ENCODE assay signal across 8 cellular contexts in genomic region chr4:98659106-98659592, GRCh38. TPM values are rescaled to one million over a fixed set of nuclear protein-coding genes. Genes with fewer than 3 reads are reported as not detected.
DNase-seq lines count a peak whose midpoint lies in the region; ATAC-seq and TF ChIP-seq lines count a peak whose summit lies in the region.

No MANE protein-coding gene starts in this region.

- no peak for TF ChIP-seq POLR2A in HCT116 (IDR thresholded peaks at IDR 0.05; ENCODE audit: borderline replicate concordance, extremely low read depth, insufficient read depth, insufficient read length)

- CTCF ChIA-PET in HCT116 (lab: Charles Lee), result interaction anchor here (1.0 to 1.2 kb wide), 2 partner anchors 29 to 152 kb away, joined by 3 read pairs; no protein-coding TSS in a partner anchor

- intact Hi-C loops in HCT116 (cut with micrococcal nuclease), result loop anchor here (5.0 kb wide), 4 partner anchors 152 to 517 kb away; partner anchors contain the start of genes EIF4E and STPG2

- no peak for TF ChIP-seq RAD21 in HCT116 (IDR thresholded peaks at IDR 0.05; ENCODE audit: low read depth)

- ATAC-seq in HCT116 (peak; percentile 6), GM21619 (IDR thresholded peaks at IDR 0.05; ENCODE audit: unreplicated experiment) (no peak), HG02973 (IDR thresholded peaks at IDR 0.05; ENCODE audit: unreplicated experiment) (no peak)

- H3K4me3 ChIP-seq in HCT116 (replicated peaks in 1 of 2; ENCODE audit: low read depth in 1 of 2, low read length in 2 of 2), result peak overlapping the region; percentile 69 to 89
- peak overlapping the region; percentile 46 for H3K4me3 ChIP-seq in SU-DHL-6 (ENCODE audit: insufficient read depth, low read length, poor library complexity, severe bottlenecking)
- peak overlapping the region; percentile 61 to 86 (median 75) for H3K4me3 ChIP-seq in fibroblast of lung (replicated peaks in 1 of 4; ENCODE audit: control extremely low read depth in 1 of 4, insufficient read depth in 1 of 4, low read depth in 3 of 4, low read length in 4 of 4)
- H3K4me3 ChIP-seq in osteoblast (ENCODE audit: insufficient read depth, low read length), result peak overlapping the region; percentile 75

- no peaks in the 10 kb centered on the region for H3K36me3 ChIP-seq in HCT116 (ENCODE audit: control insufficient read depth in 1 of 2, insufficient read depth in 2 of 2, low read length in 2 of 2)
- no peaks in the 10 kb centered on the region for H3K36me3 ChIP-seq in SU-DHL-6 (ENCODE audit: low read length)
- H3K36me3 ChIP-seq in fibroblast of lung (ENCODE audit: control insufficient read depth, insufficient read depth, low read length), result no peaks in the 10 kb centered on the region
- no peaks in the 10 kb centered on the region for H3K36me3 ChIP-seq in osteoblast (ENCODE audit: insufficient read depth, low read length)

- H3K9me3 ChIP-seq in HCT116 (ENCODE audit: control insufficient read depth in 1 of 2, insufficient read depth in 1 of 2, low read depth in 1 of 2, low read length in 2 of 2) (no peaks in the 10 kb centered on the region), SU-DHL-6 (ENCODE audit: insufficient read depth, low read length) (no peaks in the 10 kb centered on the region), fibroblast of lung (ENCODE audit: control insufficient read depth, insufficient read depth, low read depth, low read length) (no peaks in the 10 kb centered on the region), osteoblast (ENCODE audit: low read depth, low read length) (no peaks in the 10 kb centered on the region)

- no peaks in the 10 kb centered on the region for H4K20me1 ChIP-seq in HCT116 (ENCODE audit: insufficient read depth)
- H4K20me1 ChIP-seq in SU-DHL-6 (ENCODE audit: low read depth, low read length), result no peaks in the 10 kb centered on the region
- H4K20me1 ChIP-seq in fibroblast of lung (ENCODE audit: control insufficient read depth, extremely low read depth, insufficient read depth, low read length), result no peaks in the 10 kb centered on the region
- H4K20me1 ChIP-seq in osteoblast (ENCODE audit: insufficient read depth, low read length), result no peaks in the 10 kb centered on the region

- no peaks in the 10 kb centered on the region for H3K9me2 ChIP-seq in HCT116 (ENCODE audit: insufficient read depth)
- no peaks in the 10 kb centered on the region for H3K9me2 ChIP-seq in SU-DHL-6 (replicated peaks; ENCODE audit: insufficient read depth, low read length)

- BruUV-seq in HCT116 (replicated peaks; lab: Mats Ljungman, UMichigan), result TSS peak; percentile 58

- POLR2A ChIA-PET in HCT116 (lab: Charles Lee), result interaction anchor here (1.0 to 1.3 kb wide), 2 partner anchors 11 to 30 kb away, joined by 3 to 4 read pairs; no protein-coding TSS in a partner anchor

- H3F3A ChIP-seq in SU-DHL-6 (ENCODE audit: insufficient read depth), result no peaks in the 10 kb centered on the region

- H3K4me1 ChIP-seq in HCT116 (ENCODE audit: control insufficient read depth in 1 of 2, insufficient read depth in 2 of 2, low read length in 2 of 2) (peaks cover 62 to 80% of the 10 kb centered on the region in 2 experiments), fibroblast of lung (ENCODE audit: control insufficient read depth, extremely low read depth, insufficient read depth, low read length) (peaks cover 16% of the 10 kb centered on the region), osteoblast (ENCODE audit: insufficient read depth, low read length) (peaks cover 41% of the 10 kb centered on the region)

- H2AFZ ChIP-seq in HCT116 (ENCODE audit: low read depth, low read length, poor library complexity, severe bottlenecking) (no peak overlapping the region), SU-DHL-6 (ENCODE audit: low read depth, low read length, severe bottlenecking) (peak overlapping the region; percentile 54), fibroblast of lung (ENCODE audit: low read length) (peak overlapping the region; percentile 73), osteoblast (ENCODE audit: low read length) (peak overlapping the region; percentile 91)

- TF ChIP-seq CTCF in HCT116 (IDR thresholded peaks at IDR 0.05 in 2 of 3, conservative IDR thresholded peaks at IDR 0.05 in 1 of 3; ENCODE audit: borderline replicate concordance in 1 of 3, insufficient read depth in 1 of 3, low read depth in 2 of 3, low read length in 2 of 3) (no peak), SU-DHL-6 (IDR thresholded peaks at IDR 0.05; ENCODE audit: insufficient read depth, low read length, poor library complexity, severe bottlenecking) (no peak), fibroblast of lung (conservative IDR thresholded peaks at IDR 0.05 in 1 of 2, IDR thresholded peaks at IDR 0.05 in 1 of 2; ENCODE audit: low read depth in 1 of 2, low read length in 2 of 2) (peak in 1 of 2 donors; percentile 1), osteoblast (IDR thresholded peaks at IDR 0.05; ENCODE audit: extremely low read depth, low read depth, low read length) (peak; percentile 18)

- H3K27me3 ChIP-seq in HCT116 (ENCODE audit: insufficient read depth, low read length), result no peaks in the 10 kb centered on the region
- no peaks in the 10 kb centered on the region for H3K27me3 ChIP-seq in SU-DHL-6 (ENCODE audit: low read length)
- H3K27me3 ChIP-seq in fibroblast of lung (ENCODE audit: control insufficient read depth, insufficient read depth, low read length), result no peaks in the 10 kb centered on the region
- H3K27me3 ChIP-seq in osteoblast (ENCODE audit: insufficient read depth, low read length), result no peaks in the 10 kb centered on the region

- peak overlapping the region; percentile 68 for H3K27ac ChIP-seq in HCT116 (ENCODE audit: low read depth, low read length)
- no peak overlapping the region for H3K27ac ChIP-seq in SU-DHL-6 (ENCODE audit: low read depth, low read length)
- H3K27ac ChIP-seq in fibroblast of lung (ENCODE audit: insufficient read depth, low read length), result peak overlapping the region; percentile 80
- peak overlapping the region; percentile 61 for H3K27ac ChIP-seq in osteoblast (ENCODE audit: low read depth, low read length)

- RAD21 ChIA-PET in HCT116 (lab: Charles Lee; ENCODE audit: low non-redundant PET in 1 of 2, low total read pairs in 2 of 2, uncharacterized antibody in 2 of 2, unreplicated experiment in 2 of 2), result interaction anchor here (0.6 to 1.3 kb wide), 2 partner anchors 17 to 191 kb away, joined by 3 to 6 read pairs; no protein-coding TSS in a partner anchor

- H3K4me2 ChIP-seq in HCT116 (ENCODE audit: low read length), result peak overlapping the region; percentile 88
- peak overlapping the region; percentile 56 for H3K4me2 ChIP-seq in SU-DHL-6 (ENCODE audit: low read depth, low read length, poor library complexity, severe bottlenecking)
- H3K4me2 ChIP-seq in fibroblast of lung (ENCODE audit: extremely low read depth, insufficient read depth, low read length), result peak overlapping the region; percentile 76
- H3K4me2 ChIP-seq in osteoblast (ENCODE audit: insufficient read depth, low read length), result peak overlapping the region; percentile 90

- H3K9ac ChIP-seq in HCT116 (ENCODE audit: low read length) (peak overlapping the region; percentile 86), SU-DHL-6 (ENCODE audit: low read length) (peak overlapping the region; percentile 50), fibroblast of lung (ENCODE audit: insufficient read depth, low read length) (peak overlapping the region; percentile 69)

- peaks cover 52% of the 10 kb centered on the region for H3K79me2 ChIP-seq in HCT116 (ENCODE audit: insufficient read depth, low read length)
- H3K79me2 ChIP-seq in SU-DHL-6 (ENCODE audit: insufficient read depth, low read length), result no peaks in the 10 kb centered on the region
- peaks cover 44% of the 10 kb centered on the region for H3K79me2 ChIP-seq in fibroblast of lung (ENCODE audit: control insufficient read depth, insufficient read depth, low read length)
- peaks cover 34% of the 10 kb centered on the region for H3K79me2 ChIP-seq in osteoblast (ENCODE audit: insufficient read depth, low read length)

- DNase-seq in HCT116 (ENCODE audit: low read depth, low spot score), result no peak
- DNase-seq in fibroblast of lung (ENCODE audit: low read depth in 2 of 2), result peak; percentile 59 to 60
- DNase-seq in osteoblast (ENCODE audit: insufficient read length, low spot score, missing footprints), result peak; percentile 93
- DNase-seq in NCI-H1048 (lab: John Stamatoyannopoulos, UW), result no peak
- DNase-seq in RPMI8226, result no peak

TF ChIP-seq in HCT116, 20 proteins besides CTCF, POLR2A, EP300 and RAD21 (continues in another document):
- no peak for TF ChIP-seq SP1 (IDR thresholded peaks at IDR 0.05; ENCODE audit: low read depth)
- TF ChIP-seq YY1 (IDR thresholded peaks at IDR 0.05; ENCODE audit: extremely low read depth, insufficient replicate concordance, low read depth, low read length), result no peak
- no peak for TF ChIP-seq SIN3A (IDR thresholded peaks at IDR 0.05; ENCODE audit: low read depth)
- TF ChIP-seq POLR2AphosphoS5 (IDR thresholded peaks at IDR 0.05; ENCODE audit: low read depth, low read length), result no peak
- no peak for TF ChIP-seq ZNF274 (IDR thresholded peaks at IDR 0.05; ENCODE audit: low read depth, low read length)
- no peak for TF ChIP-seq EGR1 (IDR thresholded peaks at IDR 0.05; ENCODE audit: low read depth)
- TF ChIP-seq EZH2phosphoT487 (IDR thresholded peaks at IDR 0.05; ENCODE audit: borderline replicate concordance), result no peak
- TF ChIP-seq, protein P1, sequence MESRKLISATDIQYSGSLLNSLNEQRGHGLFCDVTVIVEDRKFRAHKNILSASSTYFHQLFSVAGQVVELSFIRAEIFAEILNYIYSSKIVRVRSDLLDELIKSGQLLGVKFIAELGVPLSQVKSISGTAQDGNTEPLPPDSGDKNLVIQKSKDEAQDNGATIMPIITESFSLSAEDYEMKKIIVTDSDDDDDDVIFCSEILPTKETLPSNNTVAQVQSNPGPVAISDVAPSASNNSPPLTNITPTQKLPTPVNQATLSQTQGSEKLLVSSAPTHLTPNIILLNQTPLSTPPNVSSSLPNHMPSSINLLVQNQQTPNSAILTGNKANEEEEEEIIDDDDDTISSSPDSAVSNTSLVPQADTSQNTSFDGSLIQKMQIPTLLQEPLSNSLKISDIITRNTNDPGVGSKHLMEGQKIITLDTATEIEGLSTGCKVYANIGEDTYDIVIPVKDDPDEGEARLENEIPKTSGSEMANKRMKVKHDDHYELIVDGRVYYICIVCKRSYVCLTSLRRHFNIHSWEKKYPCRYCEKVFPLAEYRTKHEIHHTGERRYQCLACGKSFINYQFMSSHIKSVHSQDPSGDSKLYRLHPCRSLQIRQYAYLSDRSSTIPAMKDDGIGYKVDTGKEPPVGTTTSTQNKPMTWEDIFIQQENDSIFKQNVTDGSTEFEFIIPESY (IDR thresholded peaks at IDR 0.05; ENCODE audit: extremely low read depth, insufficient replicate concordance, low read length), result no peak
- TF ChIP-seq SRF (IDR thresholded peaks at IDR 0.05; ENCODE audit: low read depth), result no peak

RNA-seq across cellular contexts. Expression of gene TSPAN5, which starts 0.7 kb away (rescaled TPM):
- total RNA-seq in HCT116 (2021; ENCODE audit: unreplicated experiment) (56.8 TPM), fibroblast of lung (75.5 and 109 TPM in 2 replicates), osteoblast (36.9 and 41.8 TPM in 2 replicates)
- polyA plus RNA-seq in HCT116 (2012), result 26.5 and 37.8 TPM in 2 replicates
- polyA plus RNA-seq in fibroblast of lung, result 112 and 129 TPM in 2 replicates
- polyA plus RNA-seq in fibroblast of lung (2012), result 73.9 and 75.0 TPM in 2 replicates
- 64.1 and 77.0 TPM in 2 replicates for polyA minus RNA-seq in fibroblast of lung (ENCODE audit: low replicate concordance)

Comparison
In these comparisons a context has a peak if more than half of its experiments do, and no peak if none do; other contexts are left out.
1. DNase-seq: peak in fibroblast of lung (2 of 2) and osteoblast (single experiment); none in HCT116 (single experiment), NCI-H1048 (single experiment) and RPMI8226 (single experiment).
2. Peak in every context shown above with its lines, with median percentiles within 50 percentile points of each other: H3K4me2 ChIP-seq, H3K4me3 ChIP-seq and H3K9ac ChIP-seq.